16 cellular contexts compared by ENCODE assay signal in genomic region chr1:192811594-192812239, GRCh38. TPM values are rescaled to one million over a fixed set of nuclear protein-coding genes. Genes with fewer than 3 reads are reported as not detected.
DNase-seq lines count a peak whose midpoint lies in the region; ATAC-seq and TF ChIP-seq lines count a peak whose summit lies in the region.
"Had no signal": no experiment of that assay in that cellular context is flagged by ENCODE, and none has a peak within 500 bp of the region (broad histone marks: within the 10 kb centered on the region; RNA-seq: fewer than 3 reads in every experiment).

No MANE protein-coding gene starts in this region.

- H3K14ac ChIP-seq in mesenchymal stem cell (ENCODE audit: low read length in 2 of 2): no peak overlapping the region

- H3K79me1 ChIP-seq in mesenchymal stem cell (replicated peaks; ENCODE audit: low read length, poor library complexity, severe bottlenecking): no peaks in the 10 kb centered on the region

- H3K4me3 ChIP-seq in choroid plexus epithelial cell (ENCODE audit: low read depth, low read length) (peak overlapping the region; percentile 14), mesenchymal stem cell (ENCODE audit: insufficient read depth in 1 of 2, low read depth in 1 of 2, low read length in 2 of 2) (peak overlapping the region in 1 of 2 experiments; percentile 89), upper lobe of left lung (peak overlapping the region in 2 of 4 donors; percentile 5 to 69), osteoblast (ENCODE audit: insufficient read depth, low read length) (no peak overlapping the region)
- H3K4me3 ChIP-seq: cardiac muscle cell, SJSA1 had no signal

- H3K4me3 Mint-ChIP-seq in activated T-cell treated with anti-CD3 and anti-CD28 coated beads, Interleukin-2, amount 50 U/mL, for 24 hours: no peak overlapping the region

- peak in 1 of 4 donors; percentile 21 for TF ChIP-seq POLR2A in upper lobe of left lung (IDR thresholded peaks at IDR 0.05)

- H3K36me3 ChIP-seq in mesenchymal stem cell (ENCODE audit: control insufficient read depth in 1 of 2, insufficient read depth in 2 of 2, low read depth in 1 of 2, low read length in 2 of 2) (peaks cover 0 to 25% of the 10 kb centered on the region in 2 experiments), upper lobe of left lung (peaks cover 0 to 5% (median 0%) of the 10 kb centered on the region in 4 donors), osteoblast (ENCODE audit: insufficient read depth, low read length) (peaks cover 10% of the 10 kb centered on the region)

- H3K27me3 ChIP-seq in mesenchymal stem cell (ENCODE audit: control insufficient read depth in 1 of 2, insufficient read depth in 1 of 2, low read length in 2 of 2) (no peaks in the 10 kb centered on the region), upper lobe of left lung (no peaks in the 10 kb centered on the region), osteoblast (ENCODE audit: insufficient read depth, low read length) (no peaks in the 10 kb centered on the region)
- H3K27me3 ChIP-seq: cardiac muscle cell, pancreas, tibial artery had no signal

- H3K9me3 ChIP-seq in mesenchymal stem cell (ENCODE audit: control insufficient read depth, low read length) (no peaks in the 10 kb centered on the region), upper lobe of left lung (no peaks in the 10 kb centered on the region), osteoblast (ENCODE audit: low read depth, low read length) (no peaks in the 10 kb centered on the region)
- H3K9me3 ChIP-seq: pancreas, SJSA1, tibial artery had no signal

- no peak overlapping the region for H2BK5ac ChIP-seq in mesenchymal stem cell (ENCODE audit: low read depth, low read length, poor library complexity, severe bottlenecking)

- H4K91ac ChIP-seq in mesenchymal stem cell (ENCODE audit: low read length): no peak overlapping the region

- no peak overlapping the region for H3K23ac ChIP-seq in mesenchymal stem cell (ENCODE audit: low read length in 2 of 2)

- TF ChIP-seq CTCF in choroid plexus epithelial cell (conservative IDR thresholded peaks at IDR 0.05; ENCODE audit: low read depth, low read length) (no peak), upper lobe of left lung (IDR thresholded peaks at IDR 0.05) (no peak), osteoblast (IDR thresholded peaks at IDR 0.05; ENCODE audit: extremely low read depth, low read depth, low read length) (no peak)

- no peak for ATAC-seq in upper lobe of left lung (ENCODE audit: low FRiP score in 2 of 2)
- no peak for ATAC-seq in esophagus mucosa
- ATAC-seq: left ventricle myocardium superior, pancreas had no signal

- H3K27ac Mint-ChIP-seq in activated T-cell treated with anti-CD3 and anti-CD28 coated beads, Interleukin-2, amount 50 U/mL, for 24 hours: no peak overlapping the region

- H2AFZ ChIP-seq in mesenchymal stem cell (ENCODE audit: low read depth, low read length) (no peak overlapping the region), osteoblast (ENCODE audit: low read length) (no peak overlapping the region)

- no peak overlapping the region for H2AK5ac ChIP-seq in mesenchymal stem cell (ENCODE audit: low read length, severe bottlenecking)

- H2BK12ac ChIP-seq in mesenchymal stem cell (ENCODE audit: low read length in 2 of 2): no peak overlapping the region

- H3K18ac ChIP-seq in mesenchymal stem cell (ENCODE audit: low read depth in 1 of 2, low read length in 2 of 2): no peak overlapping the region

- no peak overlapping the region for H4K8ac ChIP-seq in mesenchymal stem cell (ENCODE audit: low read length)

- TF ChIP-seq EP300 in upper lobe of left lung (IDR thresholded peaks at IDR 0.05): no peak

- DNase-seq in HuH-7.5 (ENCODE audit: low spot score) (peak; percentile 16), choroid plexus epithelial cell (ENCODE audit: low read depth) (no peak), mesenchymal stem cell (no peak), upper lobe of left lung (no peak), osteoblast (ENCODE audit: insufficient read length, low spot score, missing footprints) (no peak)
- DNase-seq in activated T-cell treated with anti-CD3 and anti-CD28 coated beads, Interleukin-2, amount 50 U/mL, for 24 hours: no peak
- DNase-seq: activated gamma-delta T cell treated with Interleukin-2 at 50 U/mL for 16 hours, hypothalamus, left ventricle myocardium superior, NCI-H1048, NCI-H446, tibial artery had no signal

- H3K4ac ChIP-seq in mesenchymal stem cell (ENCODE audit: low read depth in 1 of 2, low read length in 2 of 2): no peak overlapping the region

- 92% methylated on average over 6 of the region's 6 CpGs for WGBS in mesenchymal stem cell
- WGBS in upper lobe of left lung, 2 donors: 73 to 76% methylated on average over 6 of the region's 6 CpGs

- H3K9ac ChIP-seq in mesenchymal stem cell (ENCODE audit: low read length): peak overlapping the region; percentile 92

- no peaks in the 10 kb centered on the region for H3K27me3 Mint-ChIP-seq in activated T-cell treated with anti-CD3 and anti-CD28 coated beads, Interleukin-2, amount 50 U/mL, for 24 hours

- H3K4me1 ChIP-seq in mesenchymal stem cell (ENCODE audit: control insufficient read depth, insufficient read depth, low read depth, low read length): peaks cover 3% of the 10 kb centered on the region
- peaks cover 7 to 28% (median 18%) of the 10 kb centered on the region in 4 donors for H3K4me1 ChIP-seq in upper lobe of left lung
- H3K4me1 ChIP-seq in osteoblast (ENCODE audit: insufficient read depth, low read length): peaks cover 22% of the 10 kb centered on the region

- peaks cover 24% of the 10 kb centered on the region for H3K36me3 Mint-ChIP-seq in activated T-cell treated with anti-CD3 and anti-CD28 coated beads, Interleukin-2, amount 50 U/mL, for 24 hours (ENCODE audit: low read depth)

- no peaks in the 10 kb centered on the region for H3K9me3 Mint-ChIP-seq in activated T-cell treated with anti-CD3 and anti-CD28 coated beads, Interleukin-2, amount 50 U/mL, for 24 hours

- H3K4me1 Mint-ChIP-seq in activated T-cell treated with anti-CD3 and anti-CD28 coated beads, Interleukin-2, amount 50 U/mL, for 24 hours (ENCODE audit: low read depth): peaks cover 41% of the 10 kb centered on the region

- H3K27ac ChIP-seq in mesenchymal stem cell (ENCODE audit: low read length, poor library complexity, severe bottlenecking): no peak overlapping the region
- peak overlapping the region in 3 of 4 donors; percentile 28 to 57 (median 38) for H3K27ac ChIP-seq in upper lobe of left lung
- H3K27ac ChIP-seq in osteoblast (ENCODE audit: low read depth, low read length): no peak overlapping the region
- H3K27ac ChIP-seq: cardiac muscle cell, SJSA1 had no signal

- H3K4me2 ChIP-seq in mesenchymal stem cell (ENCODE audit: low read length, poor library complexity, severe bottlenecking) (no peak overlapping the region), osteoblast (ENCODE audit: insufficient read depth, low read length) (no peak overlapping the region)

- H3K79me2 ChIP-seq in osteoblast (ENCODE audit: insufficient read depth, low read length): peaks cover 11% of the 10 kb centered on the region

- H4K20me1 ChIP-seq in osteoblast (ENCODE audit: insufficient read depth, low read length): no peaks in the 10 kb centered on the region

- H2BK120ac ChIP-seq in mesenchymal stem cell (ENCODE audit: low read depth, low read length): no peak overlapping the region

- H2BK15ac ChIP-seq in mesenchymal stem cell (ENCODE audit: low read depth, poor library complexity, severe bottlenecking): no peak overlapping the region

RNA-seq across cellular contexts. Expression of gene RGS2, which starts 2.9 kb away (rescaled TPM):
- polyA plus RNA-seq in mesenchymal stem cell (2013, experiment 1 of 2): 71.9 TPM
- 72.5 TPM for polyA plus RNA-seq in mesenchymal stem cell (2013, experiment 2 of 2)
- total RNA-seq in upper lobe of left lung (100 to 1,000 TPM in 1 of 6 donors, 10 to 100 TPM in 5; 10.5 to 134 (median 54.7) TPM), esophagus mucosa (10.8 TPM), osteoblast (5.6 and 5.8 TPM in 2 replicates)

Comparison
In these comparisons a context has a peak if more than half of its experiments do, and no peak if none do; other contexts are left out.
1. H3K27ac ChIP-seq: peak in upper lobe of left lung (3 of 4); none in mesenchymal stem cell (single experiment) and osteoblast (single experiment).